ENCODE assay signal across 8 cellular contexts in genomic region chr6:165231581-165232276, GRCh38.
DNase-seq lines count a peak whose midpoint lies in the region; ATAC-seq and TF ChIP-seq lines count a peak whose summit lies in the region.

No MANE protein-coding gene starts in this region.

- intact Hi-C loops in Panc1 (cut with micrococcal nuclease; ENCODE audit: unreplicated experiment): loop anchor here (5.0 kb wide), 1 partner anchor 1059 kb away; no protein-coding TSS in a partner anchor

- no peak overlapping the region for H3K27ac ChIP-seq in Panc1 (ENCODE audit: low read length)

- ATAC-seq in Panc1: peak; percentile 80
- ATAC-seq in HG02885 (IDR thresholded peaks at IDR 0.05; ENCODE audit: poor library complexity, unreplicated experiment): no peak

- peak; percentile 71 for DNase-seq in HT-29 (ENCODE audit: low spot score)
- peak; percentile 22 for DNase-seq in Panc1 (ENCODE audit: low read depth, low spot score)
- DNase-seq in globus pallidus (ENCODE audit: low spot score): peak; percentile 82
- peak; percentile 34 for DNase-seq in skeletal muscle cell (ENCODE audit: low read depth)
- DNase-seq in mesenteric fat pad (ENCODE audit: low spot score): no peak
- DNase-seq in activated CD4-positive, alpha-beta T cell treated with anti-CD3 and anti-CD28 coated beads, Interleukin-2, amount 50 U/mL, for 4 hours: no peak
- DNase-seq in EL: no peak

- no peaks in the 10 kb centered on the region for H3K36me3 ChIP-seq in Panc1 (ENCODE audit: control insufficient read depth, insufficient read depth, low read length)

- no peaks in the 10 kb centered on the region for H3K4me1 ChIP-seq in Panc1 (ENCODE audit: control insufficient read depth, insufficient read depth, low read length)

- in situ Hi-C loops in Panc1 (cut with HindIII; ENCODE audit: low pct_unique_long_range_greater_than_20kb, low sequenced_read_pairs): no loop called here

- no peak overlapping the region for H3K4me3 ChIP-seq in Panc1 (ENCODE audit: low read depth in 2 of 2, low read length in 2 of 2)
- no peak overlapping the region for H3K4me3 ChIP-seq in skeletal muscle cell (ENCODE audit: low read depth, low read length)

- peaks cover 2% of the 10 kb centered on the region; the same call in 1 of the 2 replicates for H3K27me3 ChIP-seq in Panc1 (ENCODE audit: control insufficient read depth, insufficient read depth, low read length)

- peak; percentile 81 for TF ChIP-seq CTCF in Panc1 (IDR thresholded peaks at IDR 0.05)

- H3K9me3 ChIP-seq in Panc1 (ENCODE audit: control insufficient read depth, insufficient read depth, low read depth, low read length): no peaks in the 10 kb centered on the region

- CTCF ChIA-PET in Panc1 (lab: Charles Lee): no interaction called here

- no TSS peak for BruUV-seq in Panc1 (replicated peaks; lab: Mats Ljungman, UMichigan)

- POLR2A ChIA-PET in Panc1 (lab: Charles Lee): interaction anchor here (0.8 kb wide), 1 partner anchor 8 kb away, joined by 3 read pairs; no protein-coding TSS in a partner anchor

Comparison
In these comparisons a context has a peak if more than half of its experiments do, and no peak if none do; other contexts are left out.
1. DNase-seq: peak in HT-29 (single experiment), Panc1 (single experiment), globus pallidus (single experiment) and skeletal muscle cell (single experiment); none in mesenteric fat pad (single experiment), activated CD4-positive, alpha-beta T cell treated with anti-CD3 and anti-CD28 coated beads, Interleukin-2, amount 50 U/mL, for 4 hours (0 of 2) and EL (single experiment).